In the genomic region with DNA sequence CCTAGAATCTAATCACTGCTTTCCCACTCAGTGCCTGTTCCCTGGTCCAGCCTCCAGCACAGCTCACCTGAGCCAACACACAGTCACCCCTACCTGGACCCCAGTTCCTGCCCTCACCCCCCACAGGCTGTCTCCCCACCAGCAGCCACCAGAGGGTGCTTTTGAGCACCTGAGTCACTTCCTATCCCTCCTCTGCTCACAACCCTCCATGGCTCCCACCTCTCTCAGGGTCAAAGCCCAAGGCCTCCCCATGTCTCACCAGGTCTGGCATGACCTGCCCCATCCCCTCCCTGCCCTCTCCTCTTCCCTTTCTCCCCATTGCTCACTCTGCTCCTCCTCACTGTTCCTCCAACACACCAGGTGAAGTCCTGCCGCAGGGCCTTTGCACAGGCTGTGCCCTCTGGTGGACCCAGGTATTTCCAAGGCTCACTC, we compare ENCODE assay signal across 8 cellular contexts. TPM values are rescaled to one million over a fixed set of nuclear protein-coding genes. Genes with fewer than 3 reads are reported as not detected.
A peak's percentile ranks its signal among the peaks of the same experiment; 100 is the strongest.
DNase-seq lines count a peak whose midpoint lies in the region; ATAC-seq, FAIRE-seq and TF ChIP-seq lines count a peak whose summit lies in the region.

No MANE protein-coding gene starts in this region.

- H3K9me3 ChIP-seq in CD4-positive, CD25-positive, alpha-beta regulatory T cell (ENCODE audit: control insufficient read depth in 2 of 2, low read length in 2 of 2), result no peaks in the 10 kb centered on the region
- H3K9me3 ChIP-seq in Karpas-422 (ENCODE audit: low read length) (no peaks in the 10 kb centered on the region), fibroblast of lung (ENCODE audit: control insufficient read depth, insufficient read depth, low read depth, low read length) (no peaks in the 10 kb centered on the region), ovary (no peaks in the 10 kb centered on the region)

- intact Hi-C loops in ovary (cut with DNase I), result loop anchor here (5.0 kb wide), 2 partner anchors 57 to 62 kb away; a partner anchor contains a TSS

- H2AFZ ChIP-seq in Karpas-422 (ENCODE audit: low read length), result no peak overlapping the region
- no peak overlapping the region for H2AFZ ChIP-seq in fibroblast of lung (ENCODE audit: low read length)

- 95 to 100% (median 100%) methylated on average over 1 of the region's 1 CpG for WGBS in ovary, 3 donors

- H3K4me2 ChIP-seq in Karpas-422 (ENCODE audit: low read depth, low read length, poor library complexity, severe bottlenecking), result no peak overlapping the region
- H3K4me2 ChIP-seq in fibroblast of lung (ENCODE audit: extremely low read depth, insufficient read depth, low read length), result no peak overlapping the region

- no peaks in the 10 kb centered on the region for H3K36me3 Mint-ChIP-seq in CD4-positive, CD25-positive, alpha-beta regulatory T cell

- no peaks in the 10 kb centered on the region for H3K9me2 ChIP-seq in Karpas-422 (replicated peaks; ENCODE audit: insufficient read depth, low read length)

- peaks cover 0 to 12% (median 6%) of the 10 kb centered on the region in 4 donors for H3K4me1 Mint-ChIP-seq in CD4-positive, CD25-positive, alpha-beta regulatory T cell

- no peak overlapping the region for H3K4me3 ChIP-seq in CD4-positive, CD25-positive, alpha-beta regulatory T cell (ENCODE audit: low read depth, low read length)
- H3K4me3 ChIP-seq in Karpas-422 (ENCODE audit: low read length) (no peak overlapping the region), fibroblast of lung (replicated peaks in 1 of 4; ENCODE audit: control extremely low read depth in 1 of 4, insufficient read depth in 1 of 4, low read depth in 3 of 4, low read length in 4 of 4) (no peak overlapping the region), ovary (no peak overlapping the region)

- no peaks in the 10 kb centered on the region for H3K4me1 ChIP-seq in CD4-positive, CD25-positive, alpha-beta regulatory T cell (ENCODE audit: control insufficient read depth, insufficient read depth, low read length, poor library complexity, severe bottlenecking)
- H3K4me1 ChIP-seq in Karpas-422 (ENCODE audit: low read length), result no peaks in the 10 kb centered on the region
- H3K4me1 ChIP-seq in fibroblast of lung (ENCODE audit: control insufficient read depth, extremely low read depth, insufficient read depth, low read length), result no peaks in the 10 kb centered on the region
- H3K4me1 ChIP-seq in ovary (ENCODE audit: insufficient read depth), result peaks cover 2% of the 10 kb centered on the region

- H3K27ac Mint-ChIP-seq in CD4-positive, CD25-positive, alpha-beta regulatory T cell, result peak overlapping the region in 1 of 3 donors; percentile 60

- H3K36me3 ChIP-seq in CD4-positive, CD25-positive, alpha-beta regulatory T cell (ENCODE audit: control insufficient read depth, insufficient read depth, low read length), result no peaks in the 10 kb centered on the region
- peaks cover 2% of the 10 kb centered on the region; the same call in 1 of the 2 replicates for H3K36me3 ChIP-seq in Karpas-422 (ENCODE audit: insufficient read depth, low read length)
- no peaks in the 10 kb centered on the region for H3K36me3 ChIP-seq in fibroblast of lung (ENCODE audit: control insufficient read depth, insufficient read depth, low read length)
- H3K36me3 ChIP-seq in ovary, result no peaks in the 10 kb centered on the region

- H3K4me3 Mint-ChIP-seq in CD4-positive, CD25-positive, alpha-beta regulatory T cell, result peak overlapping the region in 2 of 4 donors; percentile 43 to 69

- peaks cover 12% of the 10 kb centered on the region for H3K27me3 Mint-ChIP-seq in CD4-positive, CD25-positive, alpha-beta regulatory T cell

- no peak overlapping the region for H3K9ac ChIP-seq in Karpas-422 (ENCODE audit: low read length)
- H3K9ac ChIP-seq in fibroblast of lung (ENCODE audit: insufficient read depth, low read length), result no peak overlapping the region

- peak; percentile 49 to 61 (median 53) for DNase-seq in CD4-positive, CD25-positive, alpha-beta regulatory T cell
- DNase-seq in Karpas-422, result peak; percentile 86
- peak; percentile 86 for DNase-seq in activated CD8-positive, alpha-beta memory T cell treated with anti-CD3 and anti-CD28 coated beads, Interleukin-2, amount 50 U/mL, for 48 hours
- no peak for DNase-seq in fibroblast of lung (ENCODE audit: low read depth in 2 of 2)
- peak; percentile 22 to 49 for DNase-seq in stimulated activated CD4-positive, alpha-beta T cell treated with anti-CD3 and anti-CD28 coated beads, Interleukin-1b, Interleukin-23, amount 100 ng/mL, for 1 hour (ENCODE audit: low read depth in 2 of 2)
- DNase-seq in NCI-H2107 (lab: John Stamatoyannopoulos, UW), result no peak
- DNase-seq in HTR-8/SVneo (ENCODE audit: insufficient read length, low spot score), result no peak
- no peak for DNase-seq in ovary

- FAIRE-seq in HTR-8/SVneo (lab: Jason Lieb, UNC), result no peak

- TF ChIP-seq EP300 in ovary (IDR thresholded peaks at IDR 0.05), result no peak

- TF ChIP-seq POLR2A in ovary (IDR thresholded peaks at IDR 0.05), result no peak

- ATAC-seq in CD4-positive, CD25-positive, alpha-beta regulatory T cell (ENCODE audit: low read depth in 2 of 2), result peak; percentile 61 to 65

- no peaks in the 10 kb centered on the region for H3K79me2 ChIP-seq in Karpas-422 (ENCODE audit: low read length)
- no peaks in the 10 kb centered on the region for H3K79me2 ChIP-seq in fibroblast of lung (ENCODE audit: control insufficient read depth, insufficient read depth, low read length)

- TF ChIP-seq CTCF in fibroblast of lung (conservative IDR thresholded peaks at IDR 0.05 in 1 of 2, IDR thresholded peaks at IDR 0.05 in 1 of 2; ENCODE audit: low read depth in 1 of 2, low read length in 2 of 2) (peak; percentile 41 to 59), ovary (IDR thresholded peaks at IDR 0.05) (no peak)

- no peak overlapping the region for H3K27ac ChIP-seq in CD4-positive, CD25-positive, alpha-beta regulatory T cell (ENCODE audit: insufficient read depth, low read length, poor library complexity, severe bottlenecking)
- H3K27ac ChIP-seq in Karpas-422 (ENCODE audit: low read length) (no peak overlapping the region), fibroblast of lung (ENCODE audit: insufficient read depth, low read length) (no peak overlapping the region), ovary (no peak overlapping the region)

- H3K9me3 Mint-ChIP-seq in CD4-positive, CD25-positive, alpha-beta regulatory T cell, result peaks cover 0 to 2% (median 0%) of the 10 kb centered on the region in 7 donors

- H4K20me1 ChIP-seq in Karpas-422 (ENCODE audit: insufficient read depth, low read depth, low read length), result no peaks in the 10 kb centered on the region
- no peaks in the 10 kb centered on the region for H4K20me1 ChIP-seq in fibroblast of lung (ENCODE audit: control insufficient read depth, extremely low read depth, insufficient read depth, low read length)

- no peaks in the 10 kb centered on the region for H3K27me3 ChIP-seq in CD4-positive, CD25-positive, alpha-beta regulatory T cell (ENCODE audit: control insufficient read depth, insufficient read depth, low read length)
- H3K27me3 ChIP-seq in Karpas-422 (ENCODE audit: low read length), result no peaks in the 10 kb centered on the region
- no peaks in the 10 kb centered on the region for H3K27me3 ChIP-seq in fibroblast of lung (ENCODE audit: control insufficient read depth, insufficient read depth, low read length)
- no peaks in the 10 kb centered on the region for H3K27me3 ChIP-seq in ovary

RNA-seq across cellular contexts. Expression of a gene that starts 7.1 kb away (rescaled TPM):
- total RNA-seq in CD4-positive, CD25-positive, alpha-beta regulatory T cell, result 93.3 TPM
- polyA plus RNA-seq in CD4-positive, CD25-positive, alpha-beta regulatory T cell, result 10 to 100 TPM; 14.3 to 22.8 (median 17.6) TPM
- 26.8 and 34.8 TPM in 2 replicates for total RNA-seq in Karpas-422 (2014; rRNA removed; shearing (Covaris generic); ENCODE audit: low replicate concordance)
- total RNA-seq in fibroblast of lung, result 14.4 and 27.1 TPM in 2 replicates
- polyA plus RNA-seq in fibroblast of lung, result 3.6 and 8.2 TPM in 2 replicates
- 23.9 and 51.6 TPM in 2 replicates for polyA plus RNA-seq in fibroblast of lung (2012)
- polyA minus RNA-seq in fibroblast of lung (ENCODE audit: low replicate concordance), result 53.6 and 82.5 TPM in 2 replicates
- total RNA-seq in ovary, result 10 to 100 TPM; 26.9 to 69.5 (median 44.3) TPM
- 10 to 100 TPM; 14.4 to 29.3 TPM for polyA plus RNA-seq in ovary

Comparison
In these comparisons a context has a peak if more than half of its experiments do, and no peak if none do; other contexts are left out.
1. DNase-seq: peak in CD4-positive, CD25-positive, alpha-beta regulatory T cell (3 of 3), Karpas-422 (single experiment), activated CD8-positive, alpha-beta memory T cell treated with anti-CD3 and anti-CD28 coated beads, Interleukin-2, amount 50 U/mL, for 48 hours (single experiment) and stimulated activated CD4-positive, alpha-beta T cell treated with anti-CD3 and anti-CD28 coated beads, Interleukin-1b, Interleukin-23, amount 100 ng/mL, for 1 hour (2 of 2); none in fibroblast of lung (0 of 2), NCI-H2107 (single experiment), HTR-8/SVneo (single experiment) and ovary (0 of 5).
2. CTCF ChIP-seq: peak in fibroblast of lung (2 of 2); none in ovary (0 of 3).